In genomic region chr22:19970479-19971275, GRCh38 we compare ENCODE assay signal across 9 cellular contexts. TPM values are rescaled to one million over a fixed set of nuclear protein-coding genes. Genes with fewer than 3 reads are reported as not detected.
DNase-seq lines count a peak whose midpoint lies in the region; TF ChIP-seq lines count a peak whose summit lies in the region.
"Had no signal": no experiment of that assay in that cellular context is flagged by ENCODE, and none has a peak within 500 bp of the region (broad histone marks: within the 10 kb centered on the region; RNA-seq: fewer than 3 reads in every experiment).

No MANE protein-coding gene starts in this region.

- peak overlapping the region in 1 of 2 experiments; percentile 35; a peak in 1 of 4 replicates for H3K27ac ChIP-seq in SK-N-SH (ENCODE audit: low read depth in 2 of 2, low read length in 1 of 2)
- H3K27ac ChIP-seq: SK-N-MC had no signal

- TF ChIP-seq CTCF in CD14-positive monocyte (IDR thresholded peaks at IDR 0.05), result peak; percentile 99
- TF ChIP-seq CTCF in HFFc6 (IDR thresholded peaks at IDR 0.05), result peak; percentile 99
- peak; percentile 86 for TF ChIP-seq CTCF in SK-N-SH (IDR thresholded peaks at IDR 0.05)

- H3K36me3 ChIP-seq in SK-N-SH (replicated peaks in 1 of 2; ENCODE audit: control insufficient read depth in 1 of 2, insufficient read depth in 2 of 2, low read length in 1 of 2), result peaks cover 4 to 57% of the 10 kb centered on the region in 2 experiments

- H3K9me3 Mint-ChIP-seq in CD14-positive monocyte (no peaks in the 10 kb centered on the region), HFFc6 (no peaks in the 10 kb centered on the region)
- no peaks in the 10 kb centered on the region for H3K9me3 Mint-ChIP-seq in activated naive CD4-positive, alpha-beta T cell treated with anti-CD3 and anti-CD28 coated beads, Interleukin-2, amount 50 U/mL, for 24 hours

- no peaks in the 10 kb centered on the region for H3K9me3 ChIP-seq in SK-N-SH

- 79% methylated on average over 16 of the region's 25 CpGs for WGBS in SK-N-SH (ENCODE audit: low lambda C conversion rate)

- DNase-seq in CD14-positive monocyte (ENCODE audit: low spot score) (peak; percentile 60), HFFc6 (no peak), SK-N-SH (peak; percentile 91), cardiac septum (ENCODE audit: low spot score) (peak; percentile 90), retina (peak; percentile 80), GOT3 (lab: John Stamatoyannopoulos, UW) (no peak), DMS114 treated with DMSO at 0.1 percent for 48 hours (lab: John Stamatoyannopoulos, UW; ENCODE audit: unreplicated experiment) (no peak)

- no peak overlapping the region for H2AFZ ChIP-seq in SK-N-SH (ENCODE audit: low read depth)

- H3K4me1 Mint-ChIP-seq in CD14-positive monocyte, result peaks cover 20% of the 10 kb centered on the region
- no peaks in the 10 kb centered on the region for H3K4me1 Mint-ChIP-seq in HFFc6 (ENCODE audit: low read depth)
- H3K4me1 Mint-ChIP-seq in activated naive CD4-positive, alpha-beta T cell treated with anti-CD3 and anti-CD28 coated beads, Interleukin-2, amount 50 U/mL, for 24 hours, result peaks cover 15% of the 10 kb centered on the region

- intact Hi-C loops in CD14-positive monocyte (cut with micrococcal nuclease), result loop anchor here (2.0 to 10.0 kb wide), 4 partner anchors 42 to 314 kb away; no protein-coding TSS in a partner anchor
- intact Hi-C loops in cardiac septum (cut with DNase I), result loop anchor here (1.0 kb wide), 1 partner anchor 43 kb away; no protein-coding TSS in a partner anchor

- H3K4me1 ChIP-seq in SK-N-SH (ENCODE audit: control insufficient read depth in 1 of 2, insufficient read depth in 2 of 2, low read depth in 1 of 2, low read length in 1 of 2), result peaks cover 0 to 24% of the 10 kb centered on the region in 2 experiments; a peak in 1 of 4 replicates

- POLR2A ChIA-PET in SK-N-SH (lab: Yijun Ruan, JAX), result interaction anchor here (1.2 to 6.7 kb wide), 4 partner anchors 13 to 43 kb away, joined by 3 to 63 read pairs (median 5); no protein-coding TSS in a partner anchor

- peak; percentile 91 for TF ChIP-seq RAD21 in SK-N-SH (IDR thresholded peaks at IDR 0.05; ENCODE audit: low read length)

- H3K4me2 ChIP-seq in SK-N-SH, result no peak overlapping the region

- H3K79me2 ChIP-seq in SK-N-SH (ENCODE audit: insufficient read depth), result no peaks in the 10 kb centered on the region

- TF ChIP-seq EP300 in SK-N-SH (IDR thresholded peaks at IDR 0.05; ENCODE audit: borderline replicate concordance in 1 of 2, low read depth in 1 of 2, low read length in 1 of 2), result no peak

- H3K36me3 Mint-ChIP-seq in CD14-positive monocyte, result peaks cover 21 to 37% of the 10 kb centered on the region in 2 donors
- H3K36me3 Mint-ChIP-seq in HFFc6 (ENCODE audit: low read depth), result no peaks in the 10 kb centered on the region
- H3K36me3 Mint-ChIP-seq in activated naive CD4-positive, alpha-beta T cell treated with anti-CD3 and anti-CD28 coated beads, Interleukin-2, amount 50 U/mL, for 24 hours, result no peaks in the 10 kb centered on the region

- H3F3A ChIP-seq in SK-N-SH (replicated peaks; ENCODE audit: insufficient read depth), result peaks cover 8% of the 10 kb centered on the region

- CTCF ChIA-PET in SK-N-SH (lab: Yijun Ruan, JAX), result interaction anchor here (0.7 to 16.4 kb wide), 26 partner anchors 8 to 240 kb away, joined by 3 to 501 read pairs (median 5); partner anchors contain the start of gene TANGO2

- H3K27me3 Mint-ChIP-seq in CD14-positive monocyte (ENCODE audit: low read depth in 3 of 3) (peaks cover 2 to 5% (median 3%) of the 10 kb centered on the region in 3 donors), HFFc6 (ENCODE audit: insufficient read depth) (peaks cover 3% of the 10 kb centered on the region; the same call in 1 of the 2 replicates)
- no peaks in the 10 kb centered on the region for H3K27me3 Mint-ChIP-seq in activated naive CD4-positive, alpha-beta T cell treated with anti-CD3 and anti-CD28 coated beads, Interleukin-2, amount 50 U/mL, for 24 hours

- no peak overlapping the region for H3K9ac ChIP-seq in SK-N-SH

- H4K20me1 ChIP-seq in SK-N-SH (ENCODE audit: insufficient read depth), result 0 out of 2 replicates have a peak, but pooled peaks cover 6% of the 10 kb centered on the region

- H3K27ac Mint-ChIP-seq in CD14-positive monocyte (peak overlapping the region in 1 of 7 donors; percentile 14), HFFc6 (no peak overlapping the region)
- H3K27ac Mint-ChIP-seq in activated naive CD4-positive, alpha-beta T cell treated with anti-CD3 and anti-CD28 coated beads, Interleukin-2, amount 50 U/mL, for 24 hours, result peak overlapping the region; percentile 35

- H3K4me3 ChIP-seq in SK-N-SH (ENCODE audit: low read depth in 2 of 2, low read length in 1 of 2), result peak overlapping the region in 1 of 2 experiments; percentile 39; a peak in 1 of 4 replicates
- H3K4me3 ChIP-seq: SK-N-MC had no signal

- no peaks in the 10 kb centered on the region for H3K9me2 ChIP-seq in SK-N-SH

- H3K27me3 ChIP-seq in SK-N-SH (ENCODE audit: insufficient read depth), result no peaks in the 10 kb centered on the region

- no peak overlapping the region for H3K4me3 Mint-ChIP-seq in CD14-positive monocyte
- no peak overlapping the region for H3K4me3 Mint-ChIP-seq in HFFc6
- peak overlapping the region; percentile 33 for H3K4me3 Mint-ChIP-seq in activated naive CD4-positive, alpha-beta T cell treated with anti-CD3 and anti-CD28 coated beads, Interleukin-2, amount 50 U/mL, for 24 hours

TF ChIP-seq in SK-N-SH, 30 proteins besides CTCF, POLR2A, EP300 and RAD21:
- peak; percentile 29; the same call in 1 of the 2 replicates for TF ChIP-seq NRF1 (IDR thresholded peaks at IDR 0.05; ENCODE audit: low read depth, low read length)
- TF ChIP-seq SMC3 (IDR thresholded peaks at IDR 0.05; ENCODE audit: low read depth, low read length), result peak; percentile 95
- no peak for TF ChIP-seq USF1 (IDR thresholded peaks at IDR 0.05; ENCODE audit: borderline replicate concordance, low read depth)
- TF ChIP-seq CHD2 (IDR thresholded peaks at IDR 0.05; ENCODE audit: low read length, partially characterized antibody), result peak; percentile 13
- TF ChIP-seq MXI1 (IDR thresholded peaks at IDR 0.05; ENCODE audit: low read depth, low read length), result peak; percentile 54; the same call in 1 of the 2 replicates
- TF ChIP-seq FOXM1 (IDR thresholded peaks at IDR 0.05; ENCODE audit: low read depth), result no peak
TF ChIP-seq in SK-N-SH: peak in this region for 4.

RNA-seq across cellular contexts. Expression of gene TXNRD2, which starts 29.1 kb away (rescaled TPM):
- 10 to 100 TPM; 24.9 to 30.8 TPM for polyA plus RNA-seq in CD14-positive monocyte
- total RNA-seq in HFFc6 (2021; fragmentation: NEBNext Ultra II Directional; extraction: Animal tissue kit (Norgen Biotek cat#: 25700)), result 10 to 100 TPM; 24.8 to 30.6 (median 28.3) TPM
- 33.5 and 34.7 TPM in 2 replicates for polyA plus RNA-seq in SK-N-SH (2012; rRNA removed)
- 16.1 and 21.5 TPM in 2 replicates for polyA plus RNA-seq in SK-N-SH (2012; cell fraction: cytosol; rRNA removed)
- 59.6 and 61.9 TPM in 2 replicates for polyA plus RNA-seq in SK-N-SH (2012; cell fraction: nucleus; rRNA removed)
- 33.3 TPM for total RNA-seq in cardiac septum

RNA-seq across cellular contexts. Expression of gene COMT, which starts 29.1 kb away (rescaled TPM):
- polyA plus RNA-seq in CD14-positive monocyte (100 to 1,000 TPM; 329 to 400 TPM), SK-N-SH (2012; rRNA removed) (205 and 343 TPM in 2 replicates)
- 100 to 1,000 TPM; 215 to 306 (median 234) TPM for total RNA-seq in HFFc6 (2021; fragmentation: NEBNext Ultra II Directional; extraction: Animal tissue kit (Norgen Biotek cat#: 25700))
- 170 and 298 TPM in 2 replicates for polyA plus RNA-seq in SK-N-SH (2012; cell fraction: cytosol; rRNA removed)
- 209 and 222 TPM in 2 replicates for polyA plus RNA-seq in SK-N-SH (2012; cell fraction: nucleus; rRNA removed)
- total RNA-seq in cardiac septum, result 97.1 TPM

RNA-seq across cellular contexts. Expression of gene ARVCF, which starts 45.9 kb away (rescaled TPM):
- polyA plus RNA-seq in CD14-positive monocyte (under 1 TPM; 0.31 to 0.44 TPM), SK-N-SH (2012; rRNA removed) (27.4 and 33.0 TPM in 2 replicates)
- 1 to 10 TPM; 1.5 to 3.3 (median 2.0) TPM for total RNA-seq in HFFc6 (2021; fragmentation: NEBNext Ultra II Directional; extraction: Animal tissue kit (Norgen Biotek cat#: 25700))
- polyA plus RNA-seq in SK-N-SH (2012; cell fraction: cytosol; rRNA removed), result 8.7 and 26.7 TPM in 2 replicates
- 105 and 141 TPM in 2 replicates for polyA plus RNA-seq in SK-N-SH (2012; cell fraction: nucleus; rRNA removed)
- total RNA-seq in cardiac septum, result 46.8 TPM

RNA-seq across cellular contexts. Expression of gene TANGO2, which starts 50.2 kb away (rescaled TPM):
- 10 to 100 TPM; 56.4 to 58.2 TPM for polyA plus RNA-seq in CD14-positive monocyte
- 10 to 100 TPM; 28.5 to 38.0 (median 34.9) TPM for total RNA-seq in HFFc6 (2021; fragmentation: NEBNext Ultra II Directional; extraction: Animal tissue kit (Norgen Biotek cat#: 25700))
- polyA plus RNA-seq in SK-N-SH (2012; rRNA removed), result 20.7 and 25.5 TPM in 2 replicates
- 10.1 and 15.9 TPM in 2 replicates for polyA plus RNA-seq in SK-N-SH (2012; cell fraction: cytosol; rRNA removed)
- polyA plus RNA-seq in SK-N-SH (2012; cell fraction: nucleus; rRNA removed), result 28.8 and 32.7 TPM in 2 replicates
- total RNA-seq in cardiac septum, result 84.5 TPM

Comparison
In these comparisons a context has a peak if more than half of its experiments do, and no peak if none do; other contexts are left out.
1. DNase-seq: peak in CD14-positive monocyte (single experiment), SK-N-SH (single experiment), cardiac septum (single experiment) and retina (single experiment); none in HFFc6 (single experiment), GOT3 (single experiment) and DMS114 treated with DMSO at 0.1 percent for 48 hours (single experiment).
2. RNA of gene ARVCF, which starts 45.9 kb away (total RNA-seq): 46.8 TPM in cardiac septum (single experiment); 1.5 to 3.3 TPM in HFFc6; every median in the first group is over 10 times any median in the second.
3. Peak in every context shown above with its lines, with median percentiles within 50 percentile points of each other: CTCF ChIP-seq.